In the genomic region with DNA sequence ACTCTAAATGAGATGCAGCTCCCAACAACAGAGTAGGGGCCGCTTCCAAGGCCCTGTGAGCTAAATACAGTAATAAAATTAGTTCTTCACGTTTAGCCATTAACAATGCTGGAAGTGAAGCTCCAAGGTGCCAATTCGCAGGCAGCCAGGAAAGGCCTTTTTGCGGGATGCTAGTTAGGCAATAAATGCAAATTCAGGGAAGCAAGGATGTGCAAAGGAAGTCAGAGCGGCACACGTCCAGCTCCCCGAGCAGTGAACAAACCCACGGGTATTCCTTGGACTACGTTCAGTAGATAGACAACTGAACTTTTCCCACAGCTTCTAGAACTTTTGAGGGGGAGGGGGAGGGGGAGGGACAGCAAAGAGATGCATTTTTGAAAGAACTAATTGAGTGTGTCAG, we compare ENCODE assay signal across 1 cellular context.
TF ChIP-seq lines count a peak whose summit lies in the region.

No MANE protein-coding gene starts in this region.

TF ChIP-seq in H1, 55 proteins besides CTCF, POLR2A, EP300 and RAD21:
- TF ChIP-seq EGR1 (IDR thresholded peaks at IDR 0.05; ENCODE audit: borderline replicate concordance, low read depth, low read length), result no peak
